1 cellular context compared by ENCODE assay signal in the genomic region with DNA sequence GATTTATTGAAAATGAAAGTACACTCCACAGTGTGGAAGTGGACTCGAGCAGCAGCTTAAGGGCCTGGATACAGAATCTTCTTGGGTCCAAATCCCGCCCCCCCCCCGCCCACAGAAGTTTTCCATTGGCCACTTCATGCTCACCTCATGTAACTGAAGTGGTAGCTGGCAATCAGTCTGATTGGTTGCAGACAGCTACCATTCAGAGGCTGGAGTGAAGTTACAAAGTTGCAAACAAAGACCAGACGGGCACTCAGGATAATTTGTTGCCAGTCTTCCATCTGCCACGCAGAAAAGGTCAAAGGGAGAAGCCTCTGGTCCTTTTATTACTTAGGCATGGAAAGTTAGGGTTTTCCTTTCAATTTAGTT.
TF ChIP-seq lines count a peak whose summit lies in the region.

No MANE protein-coding gene starts in this region.

TF ChIP-seq in SK-N-SH treated with all-trans-retinoic acid at 6 μM for 48 hours, 23 proteins besides CTCF, POLR2A, EP300 and RAD21 (continued from another document):
- TF ChIP-seq, protein P1, sequence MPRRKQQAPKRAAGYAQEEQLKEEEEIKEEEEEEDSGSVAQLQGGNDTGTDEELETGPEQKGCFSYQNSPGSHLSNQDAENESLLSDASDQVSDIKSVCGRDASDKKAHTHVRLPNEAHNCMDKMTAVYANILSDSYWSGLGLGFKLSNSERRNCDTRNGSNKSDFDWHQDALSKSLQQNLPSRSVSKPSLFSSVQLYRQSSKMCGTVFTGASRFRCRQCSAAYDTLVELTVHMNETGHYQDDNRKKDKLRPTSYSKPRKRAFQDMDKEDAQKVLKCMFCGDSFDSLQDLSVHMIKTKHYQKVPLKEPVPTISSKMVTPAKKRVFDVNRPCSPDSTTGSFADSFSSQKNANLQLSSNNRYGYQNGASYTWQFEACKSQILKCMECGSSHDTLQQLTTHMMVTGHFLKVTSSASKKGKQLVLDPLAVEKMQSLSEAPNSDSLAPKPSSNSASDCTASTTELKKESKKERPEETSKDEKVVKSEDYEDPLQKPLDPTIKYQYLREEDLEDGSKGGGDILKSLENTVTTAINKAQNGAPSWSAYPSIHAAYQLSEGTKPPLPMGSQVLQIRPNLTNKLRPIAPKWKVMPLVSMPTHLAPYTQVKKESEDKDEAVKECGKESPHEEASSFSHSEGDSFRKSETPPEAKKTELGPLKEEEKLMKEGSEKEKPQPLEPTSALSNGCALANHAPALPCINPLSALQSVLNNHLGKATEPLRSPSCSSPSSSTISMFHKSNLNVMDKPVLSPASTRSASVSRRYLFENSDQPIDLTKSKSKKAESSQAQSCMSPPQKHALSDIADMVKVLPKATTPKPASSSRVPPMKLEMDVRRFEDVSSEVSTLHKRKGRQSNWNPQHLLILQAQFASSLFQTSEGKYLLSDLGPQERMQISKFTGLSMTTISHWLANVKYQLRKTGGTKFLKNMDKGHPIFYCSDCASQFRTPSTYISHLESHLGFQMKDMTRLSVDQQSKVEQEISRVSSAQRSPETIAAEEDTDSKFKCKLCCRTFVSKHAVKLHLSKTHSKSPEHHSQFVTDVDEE (CRISPR knock-in tag; IDR thresholded peaks at IDR 0.05) = no peak
- TF ChIP-seq ZNF8 (CRISPR knock-in tag; IDR thresholded peaks at IDR 0.05) (no peak), GLIS3 (CRISPR knock-in tag; IDR thresholded peaks at IDR 0.05) (no peak), ZFP30 (CRISPR knock-in tag; IDR thresholded peaks at IDR 0.05) (no peak), ARNTL (CRISPR knock-in tag; IDR thresholded peaks at IDR 0.05; ENCODE audit: borderline replicate concordance, low read depth) (no peak)
- TF ChIP-seq, protein P2, sequence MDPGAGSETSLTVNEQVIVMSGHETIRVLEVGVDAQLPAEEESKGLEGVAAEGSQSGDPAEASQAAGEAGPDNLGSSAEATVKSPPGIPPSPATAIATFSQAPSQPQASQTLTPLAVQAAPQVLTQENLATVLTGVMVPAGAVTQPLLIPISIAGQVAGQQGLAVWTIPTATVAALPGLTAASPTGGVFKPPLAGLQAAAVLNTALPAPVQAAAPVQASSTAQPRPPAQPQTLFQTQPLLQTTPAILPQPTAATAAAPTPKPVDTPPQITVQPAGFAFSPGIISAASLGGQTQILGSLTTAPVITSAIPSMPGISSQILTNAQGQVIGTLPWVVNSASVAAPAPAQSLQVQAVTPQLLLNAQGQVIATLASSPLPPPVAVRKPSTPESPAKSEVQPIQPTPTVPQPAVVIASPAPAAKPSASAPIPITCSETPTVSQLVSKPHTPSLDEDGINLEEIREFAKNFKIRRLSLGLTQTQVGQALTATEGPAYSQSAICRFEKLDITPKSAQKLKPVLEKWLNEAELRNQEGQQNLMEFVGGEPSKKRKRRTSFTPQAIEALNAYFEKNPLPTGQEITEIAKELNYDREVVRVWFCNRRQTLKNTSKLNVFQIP (CRISPR knock-in tag; IDR thresholded peaks at IDR 0.05; ENCODE audit: borderline replicate concordance, low read depth) = no peak
- TF ChIP-seq, protein P3, sequence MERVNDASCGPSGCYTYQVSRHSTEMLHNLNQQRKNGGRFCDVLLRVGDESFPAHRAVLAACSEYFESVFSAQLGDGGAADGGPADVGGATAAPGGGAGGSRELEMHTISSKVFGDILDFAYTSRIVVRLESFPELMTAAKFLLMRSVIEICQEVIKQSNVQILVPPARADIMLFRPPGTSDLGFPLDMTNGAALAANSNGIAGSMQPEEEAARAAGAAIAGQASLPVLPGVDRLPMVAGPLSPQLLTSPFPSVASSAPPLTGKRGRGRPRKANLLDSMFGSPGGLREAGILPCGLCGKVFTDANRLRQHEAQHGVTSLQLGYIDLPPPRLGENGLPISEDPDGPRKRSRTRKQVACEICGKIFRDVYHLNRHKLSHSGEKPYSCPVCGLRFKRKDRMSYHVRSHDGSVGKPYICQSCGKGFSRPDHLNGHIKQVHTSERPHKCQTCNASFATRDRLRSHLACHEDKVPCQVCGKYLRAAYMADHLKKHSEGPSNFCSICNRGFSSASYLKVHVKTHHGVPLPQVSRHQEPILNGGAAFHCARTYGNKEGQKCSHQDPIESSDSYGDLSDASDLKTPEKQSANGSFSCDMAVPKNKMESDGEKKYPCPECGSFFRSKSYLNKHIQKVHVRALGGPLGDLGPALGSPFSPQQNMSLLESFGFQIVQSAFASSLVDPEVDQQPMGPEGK (CRISPR knock-in tag; IDR thresholded peaks at IDR 0.05; ENCODE audit: borderline replicate concordance) = no peak
